26 cellular contexts compared by ENCODE assay signal in genomic region chr9:127059030-127059429, GRCh38.
DNase-seq lines count a peak whose midpoint lies in the region; ATAC-seq and TF ChIP-seq lines count a peak whose summit lies in the region.
"Had no signal": no experiment of that assay in that cellular context is flagged by ENCODE, and none has a peak within 500 bp of the region (broad histone marks: within the 10 kb centered on the region; RNA-seq: fewer than 3 reads in every experiment).

No MANE protein-coding gene starts in this region.

- peak overlapping the region in 8 of 11 experiments; percentile 37 to 66 (median 50); a peak in 9 of 22 replicates for H3K4me2 ChIP-seq in BLaER1 treated with 17β-estradiol and CSF1 and Interleukin-3, amounts not matched to agents 10 nM and 100 nM
- H3K4me2 ChIP-seq: KMS-11 had no signal

- peaks cover 10 to 21% (median 13%) of the 10 kb centered on the region in 10 experiments for H3K4me1 ChIP-seq in BLaER1 treated with 17β-estradiol and CSF1 and Interleukin-3, amounts not matched to agents 10 nM and 100 nM
- peaks cover 0 to 56% (median 21%) of the 10 kb centered on the region in 3 donors for H3K4me1 ChIP-seq in esophagus squamous epithelium

- peaks cover 32% of the 10 kb centered on the region for H3K36me3 Mint-ChIP-seq in stimulated activated memory B cell treated with anti-CD40 and anti-IgM and Interleukin-4, amounts not matched to agents 10 μg/mL and 1 μg/mL and 100 μg/mL, for 72 hours
- H3K36me3 Mint-ChIP-seq: natural killer cell treated with Interleukin-12 subunit alpha and Interleukin-12 subunit beta and Interleukin-15 and Interleukin-18, amount 100 ng/mL, for 72 hours had no signal

- TF ChIP-seq POLR2A in esophagus squamous epithelium (IDR thresholded peaks at IDR 0.05): no peak

- H3K27ac ChIP-seq in BLaER1 treated with 17β-estradiol and CSF1 and Interleukin-3, amounts not matched to agents 10 nM and 100 nM: no peak overlapping the region
- H3K27ac ChIP-seq in cingulate gyrus (ENCODE audit: low read depth, low read length) (peak overlapping the region; percentile 75), esophagus squamous epithelium (peak overlapping the region in 2 of 4 donors; percentile 14 to 62)
- H3K27ac ChIP-seq: KMS-11 had no signal

- H3K27me3 Mint-ChIP-seq in stimulated activated memory B cell treated with anti-CD40 and anti-IgM and Interleukin-4, amounts not matched to agents 10 μg/mL and 1 μg/mL and 100 μg/mL, for 72 hours: no peaks in the 10 kb centered on the region
- H3K27me3 Mint-ChIP-seq: activated naive CD8-positive, alpha-beta T cell treated with anti-CD3 and anti-CD28 coated beads, Interleukin-2, amount 50 U/mL, for 24 hours; natural killer cell treated with Interleukin-12 subunit alpha and Interleukin-12 subunit beta and Interleukin-15 and Interleukin-18, amount 100 ng/mL, for 72 hours had no signal

- no peak overlapping the region for H3K4me3 ChIP-seq in BLaER1 treated with 17β-estradiol and CSF1 and Interleukin-3, amounts not matched to agents 10 nM and 100 nM
- no peak overlapping the region for H3K4me3 ChIP-seq in esophagus squamous epithelium
- H3K4me3 ChIP-seq: Peyer's patch, transverse colon had no signal

- H3K4me1 Mint-ChIP-seq in stimulated activated memory B cell treated with anti-CD40 and anti-IgM and Interleukin-4, amounts not matched to agents 10 μg/mL and 1 μg/mL and 100 μg/mL, for 72 hours: peaks cover 29% of the 10 kb centered on the region

- peaks cover 0 to 4% (median 0%) of the 10 kb centered on the region in 11 experiments; a peak in 1 of 22 replicates for H4K20me1 ChIP-seq in BLaER1 treated with 17β-estradiol and CSF1 and Interleukin-3, amounts not matched to agents 10 nM and 100 nM

- H3K4me3 Mint-ChIP-seq in stimulated activated memory B cell treated with anti-CD40 and anti-IgM and Interleukin-4, amounts not matched to agents 10 μg/mL and 1 μg/mL and 100 μg/mL, for 72 hours: no peak overlapping the region
- H3K4me3 Mint-ChIP-seq: activated naive CD8-positive, alpha-beta T cell treated with anti-CD3 and anti-CD28 coated beads, Interleukin-2, amount 50 U/mL, for 24 hours; natural killer cell treated with Interleukin-12 subunit alpha and Interleukin-12 subunit beta and Interleukin-15 and Interleukin-18, amount 100 ng/mL, for 72 hours had no signal

- no peak overlapping the region for H3K9ac ChIP-seq in BLaER1 treated with 17β-estradiol and CSF1 and Interleukin-3, amounts not matched to agents 10 nM and 100 nM
- H3K9ac ChIP-seq: KMS-11 had no signal

- WGBS in esophagus squamous epithelium, 2 donors: 92 to 100% methylated on average over 2 of the region's 2 CpGs

- H3K9me3 Mint-ChIP-seq in stimulated activated memory B cell treated with anti-CD40 and anti-IgM and Interleukin-4, amounts not matched to agents 10 μg/mL and 1 μg/mL and 100 μg/mL, for 72 hours: no peaks in the 10 kb centered on the region
- H3K9me3 Mint-ChIP-seq: activated naive CD8-positive, alpha-beta T cell treated with anti-CD3 and anti-CD28 coated beads, Interleukin-2, amount 50 U/mL, for 24 hours; natural killer cell treated with Interleukin-12 subunit alpha and Interleukin-12 subunit beta and Interleukin-15 and Interleukin-18, amount 100 ng/mL, for 72 hours had no signal

- intact Hi-C loops in esophagus squamous epithelium (cut with DNase I): no loop called here

- no peak for TF ChIP-seq CTCF in esophagus squamous epithelium (IDR thresholded peaks at IDR 0.05)

- H3K9me3 ChIP-seq in BLaER1 treated with 17β-estradiol and CSF1 and Interleukin-3, amounts not matched to agents 10 nM and 100 nM (replicated peaks in 1 of 11): no peaks in the 10 kb centered on the region
- H3K9me3 ChIP-seq in esophagus squamous epithelium: no peaks in the 10 kb centered on the region
- H3K9me3 ChIP-seq: Peyer's patch, transverse colon had no signal

- DNase-seq in HT1080 (ENCODE audit: low read depth) (peak; percentile 29), foreskin melanocyte (no peak), esophagus squamous epithelium (lab: John Stamatoyannopoulos, UW) (no peak)
- DNase-seq: activated CD4-positive, alpha-beta T cell treated with anti-CD3 and anti-CD28 coated beads, Interleukin-2, amount 50 U/mL, for 4 hours; activated gamma-delta T cell; activated naive CD8-positive, alpha-beta T cell treated with anti-CD3 and anti-CD28 coated beads, Interleukin-2, amount 50 U/mL, for 24 hours; activated T-cell treated with anti-CD3 and anti-CD28 coated beads for 4 hours; C1 segment of cervical spinal cord; COR-L47; DMS79; GF-D8; glutamatergic neuron; HCEC 1CT; NCI-H2029 treated with DMSO at 0.1 percent for 48 hours; NCI-H526 treated with DMSO at 0.1 percent for 48 hours; Peyer's patch; SIG-M5; stimulated activated CD4-positive, alpha-beta T cell treated with anti-CD3 and anti-CD28 coated beads, Interleukin-2, amount 100 ng/mL, for 48 hours; T1000; transverse colon had no signal

- no peak for ATAC-seq in stimulated activated memory B cell treated with anti-CD40 and anti-IgM and Interleukin-4, amounts not matched to agents 10 μg/mL and 1 μg/mL and 100 μg/mL, for 72 hours
- ATAC-seq in HG02970 (IDR thresholded peaks at IDR 0.05; ENCODE audit: low FRiP score, unreplicated experiment): no peak
- ATAC-seq: activated naive CD8-positive, alpha-beta T cell treated with anti-CD3 and anti-CD28 coated beads, Interleukin-2, amount 50 U/mL, for 24 hours had no signal

- H3K36me3 ChIP-seq in BLaER1 treated with 17β-estradiol and CSF1 and Interleukin-3, amounts not matched to agents 10 nM and 100 nM: peaks cover 0 to 3% (median 0%) of the 10 kb centered on the region in 11 experiments; a peak in 1 of 22 replicates
- H3K36me3 ChIP-seq in esophagus squamous epithelium: no peaks in the 10 kb centered on the region
- H3K36me3 ChIP-seq: Peyer's patch, transverse colon had no signal

- H3K27me3 ChIP-seq in BLaER1 treated with 17β-estradiol and CSF1 and Interleukin-3, amounts not matched to agents 10 nM and 100 nM: no peaks in the 10 kb centered on the region
- H3K27me3 ChIP-seq in esophagus squamous epithelium: no peaks in the 10 kb centered on the region
- H3K27me3 ChIP-seq: Peyer's patch, transverse colon had no signal

- peak overlapping the region; percentile 65 for H3K27ac Mint-ChIP-seq in stimulated activated memory B cell treated with anti-CD40 and anti-IgM and Interleukin-4, amounts not matched to agents 10 μg/mL and 1 μg/mL and 100 μg/mL, for 72 hours
- H3K27ac Mint-ChIP-seq: activated naive CD8-positive, alpha-beta T cell treated with anti-CD3 and anti-CD28 coated beads, Interleukin-2, amount 50 U/mL, for 24 hours had no signal
